In the genomic region with DNA sequence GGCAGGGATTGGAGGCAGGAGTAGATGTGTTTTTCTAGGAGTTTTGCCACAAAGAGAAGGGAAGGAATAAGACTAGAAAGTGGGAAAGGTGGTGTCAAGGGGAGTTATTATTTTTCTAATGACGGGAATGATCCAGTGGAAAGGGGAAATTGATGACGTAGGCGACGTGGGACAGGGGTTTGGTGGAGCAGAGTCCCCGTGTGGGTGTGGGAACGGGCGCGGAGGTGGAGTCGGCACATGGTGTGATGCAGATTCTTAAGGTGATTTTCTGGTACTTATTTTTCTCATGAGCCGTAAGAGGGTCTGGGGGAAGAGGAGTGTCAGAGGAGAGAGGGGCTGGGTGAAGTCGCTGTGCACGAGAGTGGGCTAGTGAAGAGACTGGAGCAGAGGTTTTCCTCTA, we compare ENCODE assay signal across 27 cellular contexts.
"Had no signal": no experiment of that assay in that cellular context is flagged by ENCODE, and none has a peak within 500 bp of the region (broad histone marks: within the 10 kb centered on the region; RNA-seq: fewer than 3 reads in every experiment).

No MANE protein-coding gene starts in this region.

- H3K27ac ChIP-seq: colonic mucosa, coronary artery, dorsolateral prefrontal cortex, epithelial cell of prostate, esophagus muscularis mucosa, esophagus squamous epithelium, foreskin keratinocyte, gastrocnemius medialis, gastroesophageal sphincter, heart left ventricle, heart right ventricle, hepatocyte had no signal

- H3K36me3 ChIP-seq: colonic mucosa had no signal

- FAIRE-seq: colon, endometrium, endothelial cell of umbilical vein, frontal cortex had no signal

- DNase-seq: colonic mucosa; cortex of kidney; dermis blood vessel endothelial cell; dorsolateral prefrontal cortex; effector CD4-positive, alpha-beta T cell; effector CD8-positive, alpha-beta T cell; effector memory CD4-positive, alpha-beta T cell; effector memory CD8-positive, alpha-beta T cell; endodermal cell; erythroblast; esophagus squamous epithelium; foreskin fibroblast; foreskin keratinocyte; foreskin melanocyte; gastrocnemius medialis; glutamatergic neuron; heart left ventricle; heart right ventricle had no signal

- H3K4me1 ChIP-seq: colonic mucosa, esophagus muscularis mucosa, esophagus squamous epithelium, foreskin keratinocyte, gastrocnemius medialis, gastroesophageal sphincter, heart left ventricle had no signal

- H2AFZ ChIP-seq: hepatocyte had no signal

- H3K4me2 ChIP-seq: hepatocyte had no signal

- H3K4me3 ChIP-seq: colonic mucosa, coronary artery, dorsolateral prefrontal cortex, esophagus muscularis mucosa, esophagus squamous epithelium, gastrocnemius medialis, gastroesophageal sphincter, heart left ventricle, heart right ventricle, hepatocyte had no signal

- H3K79me2 ChIP-seq: hepatocyte had no signal

- H3K27me3 ChIP-seq: colonic mucosa, dorsolateral prefrontal cortex, esophagus muscularis mucosa, esophagus squamous epithelium, foreskin keratinocyte, gastrocnemius medialis, gastroesophageal sphincter, heart left ventricle, heart right ventricle, hepatocyte had no signal

- H3K9me3 ChIP-seq: colonic mucosa, esophagus muscularis mucosa, esophagus squamous epithelium, gastrocnemius medialis, gastroesophageal sphincter, heart left ventricle, heart right ventricle had no signal
